1 cellular context compared by ENCODE assay signal in the genomic region with DNA sequence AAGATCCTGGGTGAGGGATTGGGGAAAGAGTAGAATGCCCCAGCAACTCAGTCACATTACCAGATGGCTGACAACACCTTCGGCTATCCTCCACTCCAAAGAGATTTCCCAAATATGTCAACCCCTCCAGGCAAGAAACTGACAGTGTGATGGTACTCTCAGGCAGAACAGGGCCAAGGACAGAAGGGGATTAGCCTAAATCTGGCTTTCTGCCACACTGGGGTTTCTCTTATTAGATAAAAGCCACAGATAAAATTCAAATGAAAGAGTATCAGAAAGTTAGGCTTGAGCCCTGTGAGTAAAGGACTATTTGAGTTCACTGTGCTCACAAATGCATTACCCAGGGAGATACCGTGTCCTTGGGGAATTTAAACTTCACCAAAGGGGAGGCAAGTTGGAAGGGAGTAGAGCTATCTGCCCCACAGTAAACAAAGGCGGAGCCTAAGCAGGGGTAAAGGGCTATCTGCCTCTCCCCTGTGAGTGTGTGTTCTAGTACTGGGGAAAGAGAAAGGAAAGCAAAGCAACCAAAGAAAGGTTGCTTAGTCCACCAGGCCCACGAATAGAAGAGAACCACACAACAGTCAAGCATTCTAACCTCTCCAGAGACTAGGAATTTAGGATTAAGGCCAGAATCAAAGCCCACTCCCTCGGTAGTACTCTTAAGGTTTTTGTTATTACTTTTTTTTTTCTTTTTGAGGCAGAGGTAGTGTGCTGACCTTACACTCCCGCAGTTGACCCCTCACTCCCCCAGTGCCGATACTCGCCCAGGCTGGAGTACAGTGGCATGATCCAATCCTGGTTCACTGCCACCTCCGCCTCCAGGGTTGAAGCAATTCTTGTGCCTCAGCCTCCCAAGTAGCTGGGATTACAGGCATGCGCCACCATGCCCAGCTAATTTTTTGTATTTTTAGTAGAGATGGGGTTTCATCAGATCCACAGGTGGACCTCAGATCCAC.
TF ChIP-seq lines count a peak whose summit lies in the region.

No MANE protein-coding gene starts in this region.

TF ChIP-seq in H1, 55 proteins besides CTCF, POLR2A, EP300 and RAD21:
- TF ChIP-seq BRCA1 (IDR thresholded peaks at IDR 0.05; ENCODE audit: low read depth, low read length): no peak
- TF ChIP-seq, protein P1, sequence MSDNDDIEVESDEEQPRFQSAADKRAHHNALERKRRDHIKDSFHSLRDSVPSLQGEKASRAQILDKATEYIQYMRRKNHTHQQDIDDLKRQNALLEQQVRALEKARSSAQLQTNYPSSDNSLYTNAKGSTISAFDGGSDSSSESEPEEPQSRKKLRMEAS (IDR thresholded peaks at IDR 0.05): no peak
- no peak for TF ChIP-seq JUND (IDR thresholded peaks at IDR 0.05; ENCODE audit: low read length)
- no peak for TF ChIP-seq TEAD4 (IDR thresholded peaks at IDR 0.05; ENCODE audit: low read depth, low read length)
